ENCODE assay signal across 22 cellular contexts in the genomic region with DNA sequence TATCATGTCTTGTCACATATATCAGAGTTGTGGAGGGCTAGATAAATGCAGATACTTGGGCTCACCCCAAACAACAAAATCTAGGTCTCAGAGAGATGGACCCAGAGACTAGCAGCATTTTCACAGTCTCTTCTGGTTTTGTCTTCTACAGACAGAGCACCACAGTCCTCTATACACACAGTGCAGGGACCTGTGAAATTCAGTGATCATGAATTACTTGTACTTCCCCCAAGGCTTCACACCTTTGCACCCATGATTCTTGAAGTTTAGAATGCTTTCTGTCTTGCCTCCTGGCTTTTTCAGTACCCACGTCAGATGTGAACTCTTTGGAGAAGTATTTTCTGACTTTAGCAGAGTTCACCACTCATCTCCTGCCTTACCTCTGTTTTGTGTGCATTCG.
"Had no signal": no experiment of that assay in that cellular context is flagged by ENCODE, and none has a peak within 500 bp of the region (broad histone marks: within the 10 kb centered on the region; RNA-seq: fewer than 3 reads in every experiment).

No MANE protein-coding gene starts in this region.

- H3K9me3 Mint-ChIP-seq: nephron; neural crest cell; stimulated activated memory B cell treated with anti-CD40 and anti-IgM and Interleukin-4, amounts not matched to agents 10 μg/mL and 1 μg/mL and 100 μg/mL, for 72 hours; stimulated activated naive CD8-positive, alpha-beta T cell treated with anti-CD3 and anti-CD28 coated beads, Interleukin-15, amount 100 ng/mL, for 72 hours; type B pancreatic cell had no signal

- H3K36me3 Mint-ChIP-seq: stimulated activated memory B cell treated with anti-CD40 and anti-IgM and Interleukin-4, amounts not matched to agents 10 μg/mL and 1 μg/mL and 100 μg/mL, for 72 hours; type B pancreatic cell had no signal

- DNase-seq: kidney glomerular epithelial cell; left cardiac atrium; left ventricle myocardium superior; mammary epithelial cell; mesenchymal stem cell; occipital lobe; ovary; right lobe of liver; stimulated activated CD4-positive, alpha-beta T cell treated with anti-CD3 and anti-CD28 coated beads, Interleukin-1b, Interleukin-23, amount 100 ng/mL, for 48 hours; stimulated activated CD4-positive, alpha-beta T cell treated with anti-CD3 and anti-CD28 coated beads, Interleukin-2, amount 100 ng/mL, for 48 hours; stimulated activated CD4-positive, alpha-beta T cell treated with anti-CD3 and anti-CD28 coated beads, Interleukin-4, amount 100 ng/mL, for 4 hours; stimulated activated CD8-positive, alpha-beta memory T cell treated with anti-CD3 and anti-CD28 coated beads, Interleukin-4, amount 100 ng/mL, for 48 hours; stimulated activated naive CD4-positive, alpha-beta T cell treated with Interleukin-2 at 50 U/mL for 16 hours; stimulated activated naive CD8-positive, alpha-beta T cell treated with anti-CD3 and anti-CD28 coated beads, Interleukin-15, amount 100 ng/mL, for 72 hours; substantia nigra; uterus had no signal

- H3K4me1 Mint-ChIP-seq: neural crest cell; stimulated activated memory B cell treated with anti-CD40 and anti-IgM and Interleukin-4, amounts not matched to agents 10 μg/mL and 1 μg/mL and 100 μg/mL, for 72 hours; stimulated activated naive CD8-positive, alpha-beta T cell treated with anti-CD3 and anti-CD28 coated beads, Interleukin-15, amount 100 ng/mL, for 72 hours had no signal

- H3K27me3 Mint-ChIP-seq: progenitor cell of endocrine pancreas; stimulated activated memory B cell treated with anti-CD40 and anti-IgM and Interleukin-4, amounts not matched to agents 10 μg/mL and 1 μg/mL and 100 μg/mL, for 72 hours; stimulated activated naive CD8-positive, alpha-beta T cell treated with anti-CD3 and anti-CD28 coated beads, Interleukin-15, amount 100 ng/mL, for 72 hours; type B pancreatic cell had no signal

- H3K27ac Mint-ChIP-seq: nephron; stimulated activated memory B cell treated with anti-CD40 and anti-IgM and Interleukin-4, amounts not matched to agents 10 μg/mL and 1 μg/mL and 100 μg/mL, for 72 hours; stimulated activated naive CD8-positive, alpha-beta T cell treated with anti-CD3 and anti-CD28 coated beads, Interleukin-15, amount 100 ng/mL, for 72 hours; type B pancreatic cell had no signal

- H3K4me3 Mint-ChIP-seq: nephron; neural crest cell; stimulated activated memory B cell treated with anti-CD40 and anti-IgM and Interleukin-4, amounts not matched to agents 10 μg/mL and 1 μg/mL and 100 μg/mL, for 72 hours; stimulated activated naive CD8-positive, alpha-beta T cell treated with anti-CD3 and anti-CD28 coated beads, Interleukin-15, amount 100 ng/mL, for 72 hours; type B pancreatic cell had no signal

- ATAC-seq: left cardiac atrium; left lobe of liver; left ventricle myocardium superior; stimulated activated naive CD8-positive, alpha-beta T cell treated with anti-CD3 and anti-CD28 coated beads, Interleukin-15, amount 100 ng/mL, for 72 hours had no signal
